In genomic region chr3:48018841-48019240, GRCh38 we compare ENCODE assay signal across 2 cellular contexts.
TF ChIP-seq lines count a peak whose summit lies in the region.

No MANE protein-coding gene starts in this region.

TF ChIP-seq in HCT116, 20 proteins besides CTCF, POLR2A, EP300 and RAD21 (continued from another document):
- TF ChIP-seq EGR1 (IDR thresholded peaks at IDR 0.05; ENCODE audit: low read depth) (no peak), MAX (IDR thresholded peaks at IDR 0.05) (peak; percentile 38), ZFX (IDR thresholded peaks at IDR 0.05) (no peak), TCF7L2 (IDR thresholded peaks at IDR 0.05; ENCODE audit: borderline replicate concordance, extremely low read depth, insufficient read depth, insufficient read length) (no peak), YY1 (IDR thresholded peaks at IDR 0.05; ENCODE audit: extremely low read depth, insufficient replicate concordance, low read depth, low read length) (peak; percentile 61), EZH2phosphoT487 (IDR thresholded peaks at IDR 0.05; ENCODE audit: borderline replicate concordance) (no peak), ZBTB33 (IDR thresholded peaks at IDR 0.05; ENCODE audit: extremely low read depth, insufficient replicate concordance, low read length) (no peak), SP1 (IDR thresholded peaks at IDR 0.05; ENCODE audit: low read depth) (no peak), CEBPB (IDR thresholded peaks at IDR 0.05; ENCODE audit: low read depth) (peak; percentile 71), JUND (IDR thresholded peaks at IDR 0.05) (peak; percentile 41; the same call in 1 of the 2 replicates), EZH2 (IDR thresholded peaks at IDR 0.05) (no peak)
- TF ChIP-seq, protein P1, sequence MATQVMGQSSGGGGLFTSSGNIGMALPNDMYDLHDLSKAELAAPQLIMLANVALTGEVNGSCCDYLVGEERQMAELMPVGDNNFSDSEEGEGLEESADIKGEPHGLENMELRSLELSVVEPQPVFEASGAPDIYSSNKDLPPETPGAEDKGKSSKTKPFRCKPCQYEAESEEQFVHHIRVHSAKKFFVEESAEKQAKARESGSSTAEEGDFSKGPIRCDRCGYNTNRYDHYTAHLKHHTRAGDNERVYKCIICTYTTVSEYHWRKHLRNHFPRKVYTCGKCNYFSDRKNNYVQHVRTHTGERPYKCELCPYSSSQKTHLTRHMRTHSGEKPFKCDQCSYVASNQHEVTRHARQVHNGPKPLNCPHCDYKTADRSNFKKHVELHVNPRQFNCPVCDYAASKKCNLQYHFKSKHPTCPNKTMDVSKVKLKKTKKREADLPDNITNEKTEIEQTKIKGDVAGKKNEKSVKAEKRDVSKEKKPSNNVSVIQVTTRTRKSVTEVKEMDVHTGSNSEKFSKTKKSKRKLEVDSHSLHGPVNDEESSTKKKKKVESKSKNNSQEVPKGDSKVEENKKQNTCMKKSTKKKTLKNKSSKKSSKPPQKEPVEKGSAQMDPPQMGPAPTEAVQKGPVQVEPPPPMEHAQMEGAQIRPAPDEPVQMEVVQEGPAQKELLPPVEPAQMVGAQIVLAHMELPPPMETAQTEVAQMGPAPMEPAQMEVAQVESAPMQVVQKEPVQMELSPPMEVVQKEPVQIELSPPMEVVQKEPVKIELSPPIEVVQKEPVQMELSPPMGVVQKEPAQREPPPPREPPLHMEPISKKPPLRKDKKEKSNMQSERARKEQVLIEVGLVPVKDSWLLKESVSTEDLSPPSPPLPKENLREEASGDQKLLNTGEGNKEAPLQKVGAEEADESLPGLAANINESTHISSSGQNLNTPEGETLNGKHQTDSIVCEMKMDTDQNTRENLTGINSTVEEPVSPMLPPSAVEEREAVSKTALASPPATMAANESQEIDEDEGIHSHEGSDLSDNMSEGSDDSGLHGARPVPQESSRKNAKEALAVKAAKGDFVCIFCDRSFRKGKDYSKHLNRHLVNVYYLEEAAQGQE (IDR thresholded peaks at IDR 0.05; ENCODE audit: low read depth), result no peak
- TF ChIP-seq, protein P2, sequence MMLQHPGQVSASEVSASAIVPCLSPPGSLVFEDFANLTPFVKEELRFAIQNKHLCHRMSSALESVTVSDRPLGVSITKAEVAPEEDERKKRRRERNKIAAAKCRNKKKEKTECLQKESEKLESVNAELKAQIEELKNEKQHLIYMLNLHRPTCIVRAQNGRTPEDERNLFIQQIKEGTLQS (IDR thresholded peaks at IDR 0.05), result peak; percentile 42; the same call in 1 of the 2 replicates

TF ChIP-seq in WTC11, 78 proteins besides CTCF, POLR2A, EP300 and RAD21 (continued from another document):
- TF ChIP-seq ZNF512 (CRISPR knock-in tag; IDR thresholded peaks at IDR 0.05; ENCODE audit: borderline replicate concordance) (no peak), FOXP1 (CRISPR knock-in tag; IDR thresholded peaks at IDR 0.05; ENCODE audit: borderline replicate concordance) (no peak), JUN (CRISPR knock-in tag; IDR thresholded peaks at IDR 0.05) (no peak), CDX4 (CRISPR knock-in tag; IDR thresholded peaks at IDR 0.05; ENCODE audit: borderline replicate concordance) (no peak)
